Comparison of ENCODE assay signal across 1 cellular context in genomic region chr6:41191569-41191968, GRCh38.
TF ChIP-seq lines count a peak whose summit lies in the region.

No MANE protein-coding gene starts in this region.

TF ChIP-seq in HCT116, 20 proteins besides CTCF, POLR2A, EP300 and RAD21 (continued from another document):
- TF ChIP-seq REST (IDR thresholded peaks at IDR 0.05; ENCODE audit: low read depth), result no peak
- TF ChIP-seq ATF3 (IDR thresholded peaks at IDR 0.05), result no peak
- no peak for TF ChIP-seq JUND (IDR thresholded peaks at IDR 0.05)
- TF ChIP-seq YY1 (IDR thresholded peaks at IDR 0.05; ENCODE audit: extremely low read depth, insufficient replicate concordance, low read depth, low read length), result no peak
- no peak for TF ChIP-seq EZH2phosphoT487 (IDR thresholded peaks at IDR 0.05; ENCODE audit: borderline replicate concordance)
- TF ChIP-seq ZNF274 (IDR thresholded peaks at IDR 0.05; ENCODE audit: low read depth, low read length), result no peak
- TF ChIP-seq MAX (IDR thresholded peaks at IDR 0.05), result no peak
- TF ChIP-seq CEBPB (IDR thresholded peaks at IDR 0.05; ENCODE audit: low read depth), result no peak
- TF ChIP-seq EGR1 (IDR thresholded peaks at IDR 0.05; ENCODE audit: low read depth), result no peak
- no peak for TF ChIP-seq POLR2AphosphoS5 (IDR thresholded peaks at IDR 0.05; ENCODE audit: low read depth, low read length)
